In the genomic region with DNA sequence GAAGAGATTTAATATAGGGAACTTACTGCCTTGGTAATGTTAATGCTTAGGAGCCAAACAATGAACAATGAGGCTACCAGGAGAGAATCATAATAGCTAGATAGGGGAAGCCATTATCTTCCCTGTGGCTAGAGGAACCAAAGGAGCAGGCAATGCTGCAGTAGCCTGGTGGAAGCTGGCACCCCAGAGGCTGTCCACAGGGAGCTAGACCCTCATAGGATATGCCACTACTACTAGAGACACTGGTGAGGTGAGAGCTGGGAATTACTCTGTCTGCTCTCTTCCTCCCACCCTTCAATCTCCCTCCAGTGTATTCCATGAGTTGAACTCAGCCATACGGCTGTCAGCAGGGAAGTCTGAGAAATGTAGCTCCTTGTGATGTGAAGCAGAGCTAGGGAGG, we compare ENCODE assay signal across 27 cellular contexts.
"Had no signal": no experiment of that assay in that cellular context is flagged by ENCODE, and none has a peak within 500 bp of the region (broad histone marks: within the 10 kb centered on the region; RNA-seq: fewer than 3 reads in every experiment).

No MANE protein-coding gene starts in this region.

- H3K9ac ChIP-seq: neural progenitor cell, parathyroid adenoma had no signal

- H3K9me3 Mint-ChIP-seq: neural progenitor cell had no signal

- DNase-seq: natural killer cell; occipital lobe; ovary; psoas muscle; right cardiac atrium; right lobe of liver; sigmoid colon; small intestine; stimulated activated CD4-positive, alpha-beta T cell treated with anti-CD3 and anti-CD28 coated beads, Interleukin-15, amount 100 ng/mL, for 24 hours; stimulated activated CD4-positive, alpha-beta T cell treated with anti-CD3 and anti-CD28 coated beads, Interleukin-2, amount 100 ng/mL, for 24 hours; stimulated activated CD4-positive, alpha-beta T cell treated with anti-CD3 and anti-CD28 coated beads, Interleukin-2, amount 100 ng/mL, for 48 hours; stimulated activated CD4-positive, alpha-beta T cell treated with anti-CD3 and anti-CD28 coated beads, Interleukin-4, amount 100 ng/mL, for 24 hours; stimulated activated naive B cell treated with anti-CD40 and anti-IgM and Interleukin-4, amounts not matched to agents 10 μg/mL and 1 μg/mL and 100 μg/mL, for 72 hours; stimulated activated naive CD4-positive, alpha-beta T cell treated with Interleukin-2 at 50 U/mL for 16 hours; stomach; thyroid gland; trophoblast cell; upper lobe of left lung; uterus had no signal

- ATAC-seq: natural killer cell; psoas muscle; right cardiac atrium; right lobe of liver; stimulated activated effector memory CD8-positive, alpha-beta T cell treated with anti-CD3 and anti-CD28 coated beads, Interleukin-12 subunit alpha, Interleukin-12 subunit beta, amount 100 ng/mL, for 72 hours; stimulated activated naive B cell treated with anti-CD40 and anti-IgM and Interleukin-4, amounts not matched to agents 10 μg/mL and 1 μg/mL and 100 μg/mL, for 72 hours had no signal

- H3K27me3 Mint-ChIP-seq: stimulated activated naive B cell treated with anti-CD40 and anti-IgM and Interleukin-4, amounts not matched to agents 10 μg/mL and 1 μg/mL and 100 μg/mL, for 72 hours; stimulated activated naive CD8-positive, alpha-beta T cell treated with anti-CD3 and anti-CD28 coated beads, Interleukin-15, Interleukin-2, amounts not matched to agents 100 ng/mL and 50 ng/mL, for 24 hours had no signal

- H3K4me1 ChIP-seq: neural progenitor cell, parathyroid adenoma, psoas muscle, right lobe of liver, sigmoid colon, thyroid gland, tibial nerve, upper lobe of left lung, uterus had no signal

- H2AFZ ChIP-seq: neural progenitor cell, parathyroid adenoma had no signal

- H3K36me3 ChIP-seq: neural progenitor cell, ovary, right lobe of liver, sigmoid colon, stomach, thoracic aorta, thyroid gland, tibial nerve, upper lobe of left lung, uterus had no signal

- H3K27me3 ChIP-seq: neural progenitor cell, ovary, right lobe of liver, sigmoid colon, stomach, thyroid gland, tibial nerve, upper lobe of left lung, uterus had no signal

- H3K4me3 Mint-ChIP-seq: natural killer cell; nephron; neural progenitor cell; stimulated activated effector memory CD8-positive, alpha-beta T cell treated with anti-CD3 and anti-CD28 coated beads, Interleukin-12 subunit alpha, Interleukin-12 subunit beta, amount 100 ng/mL, for 72 hours; stimulated activated naive B cell treated with anti-CD40 and anti-IgM and Interleukin-4, amounts not matched to agents 10 μg/mL and 1 μg/mL and 100 μg/mL, for 72 hours; stimulated activated naive CD8-positive, alpha-beta T cell treated with anti-CD3 and anti-CD28 coated beads, Interleukin-15, Interleukin-2, amounts not matched to agents 100 ng/mL and 50 ng/mL, for 24 hours had no signal

- H3K79me2 ChIP-seq: parathyroid adenoma had no signal

- H3K27ac ChIP-seq: neural progenitor cell, ovary, parathyroid adenoma, psoas muscle, right lobe of liver, sigmoid colon, stomach, thoracic aorta, thyroid gland, tibial nerve, upper lobe of left lung, uterus had no signal

- H3K27ac Mint-ChIP-seq: natural killer cell; nephron; neural progenitor cell; progenitor cell of endocrine pancreas; stimulated activated effector memory CD8-positive, alpha-beta T cell treated with anti-CD3 and anti-CD28 coated beads, Interleukin-12 subunit alpha, Interleukin-12 subunit beta, amount 100 ng/mL, for 72 hours; stimulated activated naive B cell treated with anti-CD40 and anti-IgM and Interleukin-4, amounts not matched to agents 10 μg/mL and 1 μg/mL and 100 μg/mL, for 72 hours; stimulated activated naive CD8-positive, alpha-beta T cell treated with anti-CD3 and anti-CD28 coated beads, Interleukin-15, Interleukin-2, amounts not matched to agents 100 ng/mL and 50 ng/mL, for 24 hours had no signal

- H3K4me1 Mint-ChIP-seq: natural killer cell; nephron; neural progenitor cell; stimulated activated effector memory CD8-positive, alpha-beta T cell treated with anti-CD3 and anti-CD28 coated beads, Interleukin-12 subunit alpha, Interleukin-12 subunit beta, amount 100 ng/mL, for 72 hours; stimulated activated naive B cell treated with anti-CD40 and anti-IgM and Interleukin-4, amounts not matched to agents 10 μg/mL and 1 μg/mL and 100 μg/mL, for 72 hours had no signal

- H3K4me2 ChIP-seq: neural progenitor cell had no signal

- H3K9me3 ChIP-seq: psoas muscle, right lobe of liver, thoracic aorta, thyroid gland, uterus had no signal

- H3K4me3 ChIP-seq: neural progenitor cell, ovary, psoas muscle, right lobe of liver, sigmoid colon, stomach, thoracic aorta, thyroid gland, tibial nerve, upper lobe of left lung, uterus had no signal

- H3K36me3 Mint-ChIP-seq: natural killer cell; neural progenitor cell; stimulated activated effector memory CD8-positive, alpha-beta T cell treated with anti-CD3 and anti-CD28 coated beads, Interleukin-12 subunit alpha, Interleukin-12 subunit beta, amount 100 ng/mL, for 72 hours; stimulated activated naive B cell treated with anti-CD40 and anti-IgM and Interleukin-4, amounts not matched to agents 10 μg/mL and 1 μg/mL and 100 μg/mL, for 72 hours had no signal
